ENCODE assay signal across 1 cellular context in the genomic region with DNA sequence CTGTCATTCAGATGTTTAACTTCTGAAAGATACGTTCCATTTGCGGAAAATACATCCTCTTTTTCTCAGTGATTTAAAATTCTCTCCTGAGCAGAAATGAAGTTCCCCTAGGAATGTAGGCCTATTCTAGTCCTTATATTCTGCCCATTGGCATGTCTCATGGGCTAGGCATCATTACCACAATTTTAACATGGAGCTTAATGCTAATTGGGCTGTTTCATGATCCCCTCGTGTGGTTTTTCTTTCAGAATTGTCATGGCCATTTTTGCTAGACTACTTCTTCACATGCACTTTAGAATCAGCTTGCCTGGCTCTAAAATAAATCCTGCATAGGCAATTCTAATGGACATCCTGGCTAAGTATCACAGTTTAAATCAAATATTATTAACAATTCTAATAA.
TF ChIP-seq lines count a peak whose summit lies in the region.

No MANE protein-coding gene starts in this region.

TF ChIP-seq in K562, 482 proteins besides CTCF, POLR2A, EP300 and RAD21:
- TF ChIP-seq EZH2 (IDR thresholded peaks at IDR 0.05; ENCODE audit: borderline replicate concordance, low read depth, low read length) = peak; percentile 93; the same call in 1 of the 2 replicates
- TF ChIP-seq ZNF785 (CRISPR knock-in tag; IDR thresholded peaks at IDR 0.05) = no peak
